8 cellular contexts compared by ENCODE assay signal in the genomic region with DNA sequence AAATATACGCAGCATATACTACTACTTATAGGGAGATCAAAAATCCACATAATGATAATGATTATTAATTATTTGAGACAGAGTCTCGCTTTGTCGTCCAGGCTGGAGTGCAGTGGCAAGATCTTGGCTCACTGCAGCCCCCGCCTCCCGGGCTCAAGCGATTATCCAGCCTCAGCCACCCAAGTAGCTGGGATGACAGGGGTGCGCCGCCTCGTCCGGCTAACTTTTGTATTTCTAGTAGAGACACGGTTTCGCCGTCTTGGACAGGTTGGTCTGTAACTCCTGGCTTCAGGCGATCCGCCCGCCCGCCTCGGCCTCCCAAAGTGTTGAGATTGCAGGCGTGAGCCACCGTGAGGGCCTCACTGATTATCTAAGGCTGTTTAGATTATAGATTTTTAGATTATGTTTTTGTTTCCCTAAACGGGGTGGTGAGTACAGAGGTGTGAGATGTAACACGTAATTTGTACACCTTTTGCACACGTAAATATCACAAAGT. TPM values are rescaled to one million over a fixed set of nuclear protein-coding genes. Genes with fewer than 3 reads are reported as not detected.
A peak's percentile ranks its signal among the peaks of the same experiment; 100 is the strongest.
DNase-seq lines count a peak whose midpoint lies in the region; ATAC-seq and TF ChIP-seq lines count a peak whose summit lies in the region.

No MANE protein-coding gene starts in this region.

- H3K36me3 ChIP-seq in heart left ventricle = no peaks in the 10 kb centered on the region
- H3K36me3 ChIP-seq in mucosa of rectum (ENCODE audit: control insufficient read depth in 2 of 2, insufficient read depth in 2 of 2, low read length in 2 of 2) = no peaks in the 10 kb centered on the region
- H3K36me3 ChIP-seq in upper lobe of right lung = no peaks in the 10 kb centered on the region

- peaks cover 11% of the 10 kb centered on the region for H3K27me3 Mint-ChIP-seq in brain

- H3K4me1 ChIP-seq in heart left ventricle (peaks cover 0 to 37% (median 22%) of the 10 kb centered on the region in 12 donors), mucosa of rectum (ENCODE audit: control insufficient read depth in 2 of 2, insufficient read depth in 2 of 2, low read length in 2 of 2) (peaks cover 21 to 27% of the 10 kb centered on the region in 2 donors), upper lobe of right lung (peaks cover 14% of the 10 kb centered on the region)

- H3K4me3 Mint-ChIP-seq in brain = peak overlapping the region; percentile 79 to 89 (median 80)

- H3K36me3 Mint-ChIP-seq in brain = peaks cover 13% of the 10 kb centered on the region

- ATAC-seq in heart left ventricle (no peak), upper lobe of right lung (no peak), HG02840 (IDR thresholded peaks at IDR 0.05; ENCODE audit: low FRiP score, unreplicated experiment) (no peak)

- H3K9ac ChIP-seq in mucosa of rectum (ENCODE audit: low read depth in 1 of 2, low read length in 2 of 2) = peak overlapping the region; percentile 27 to 41

- peak overlapping the region; percentile 85 to 95 (median 87) for H3K27ac Mint-ChIP-seq in brain

- H3K4me1 Mint-ChIP-seq in brain = peaks cover 41% of the 10 kb centered on the region

- no peak for TF ChIP-seq CTCF in heart left ventricle (IDR thresholded peaks at IDR 0.05)
- TF ChIP-seq CTCF in brain (conservative IDR thresholded peaks at IDR 0.05) = no peak
- TF ChIP-seq CTCF in upper lobe of right lung (IDR thresholded peaks at IDR 0.05) = no peak

- H3K4me3 ChIP-seq in heart left ventricle (peak overlapping the region in 7 of 12 donors; percentile 4 to 94 (median 82)), mucosa of rectum (ENCODE audit: low read length in 2 of 2) (peak overlapping the region; percentile 5 to 44), upper lobe of right lung (no peak overlapping the region)

- H3K9me3 ChIP-seq in heart left ventricle (no peaks in the 10 kb centered on the region), mucosa of rectum (ENCODE audit: control insufficient read depth in 2 of 2, low read length in 2 of 2) (no peaks in the 10 kb centered on the region), upper lobe of right lung (no peaks in the 10 kb centered on the region)

- 83 to 86% (median 84%) methylated on average over 23 of the region's 23 CpGs for WGBS in heart left ventricle, 4 donors

- no peaks in the 10 kb centered on the region for H3K27me3 ChIP-seq in heart left ventricle
- no peaks in the 10 kb centered on the region for H3K27me3 ChIP-seq in mucosa of rectum (ENCODE audit: control insufficient read depth in 2 of 2, insufficient read depth in 2 of 2, low read length in 2 of 2)
- no peaks in the 10 kb centered on the region for H3K27me3 ChIP-seq in upper lobe of right lung

- H3K27ac ChIP-seq in heart left ventricle (peak overlapping the region in 11 of 12 donors; percentile 60 to 95 (median 80)), mucosa of rectum (ENCODE audit: low read depth in 2 of 2, low read length in 2 of 2) (peak overlapping the region; percentile 85 to 89), upper lobe of right lung (peak overlapping the region; percentile 79)

- intact Hi-C loops in heart left ventricle (cut with DNase I) = loop anchor here in 1 of 10 donors (2.0 kb wide), 1 partner anchor 50 kb away; a partner anchor contains a TSS
- intact Hi-C loops in cardiac septum (cut with DNase I) = no loop called here
- intact Hi-C loops in upper lobe of right lung (cut with DNase I) = no loop called here

- TF ChIP-seq POLR2A in heart left ventricle (IDR thresholded peaks at IDR 0.05) = no peak

- H3K9me3 Mint-ChIP-seq in brain = peaks cover 0 to 3% (median 0%) of the 10 kb centered on the region in 5 experiments

- DNase-seq in heart left ventricle (peak in 1 of 5 donors; percentile 15), cardiac septum (ENCODE audit: low spot score) (no peak), upper lobe of right lung (peak; percentile 69), NCI-H1436 treated with DMSO at 0.1 percent for 48 hours (lab: John Stamatoyannopoulos, UW) (no peak), T-helper 9 cell (no peak)

RNA-seq across cellular contexts. Expression of a gene that starts 0.5 kb away (rescaled TPM):
- total RNA-seq in heart left ventricle (1 to 10 TPM; 2.8 to 9.7 (median 4.5) TPM), cardiac septum (4.0 TPM), upper lobe of right lung (4.9 TPM)
- polyA plus RNA-seq in heart left ventricle (1 to 10 TPM; 4.4 to 6.6 TPM), brain (ENCODE audit: insufficient read depth, low read depth, low replicate concordance) (9.7 TPM)

RNA-seq across cellular contexts. Expression of a gene that starts 50.0 kb away (rescaled TPM):
- total RNA-seq in heart left ventricle (10 to 100 TPM; 16.0 to 24.8 (median 18.5) TPM), cardiac septum (19.0 TPM), upper lobe of right lung (8.5 TPM)
- polyA plus RNA-seq in heart left ventricle (10 to 100 TPM; 13.1 to 22.9 TPM), brain (ENCODE audit: insufficient read depth, low read depth, low replicate concordance) (34.2 TPM)
